ENCODE assay signal across 8 cellular contexts in genomic region chr10:101781984-101782810, GRCh38. TPM values are rescaled to one million over a fixed set of nuclear protein-coding genes. Genes with fewer than 3 reads are reported as not detected.
DNase-seq lines count a peak whose midpoint lies in the region; ATAC-seq and TF ChIP-seq lines count a peak whose summit lies in the region.

No MANE protein-coding gene starts in this region.

- TF ChIP-seq CTCF in foreskin fibroblast (IDR thresholded peaks at IDR 0.05; ENCODE audit: low read depth, low read length): no peak

- peak overlapping the region; percentile 69 for H2AFZ ChIP-seq in GM23248

- in situ Hi-C loops in GM23248 (cut with MboI): loop anchor here (10.0 kb wide), 1 partner anchor 177 kb away; no protein-coding TSS in a partner anchor

- H3K27ac Mint-ChIP-seq in T-helper 17 cell: peak overlapping the region; percentile 99

- peaks cover 53% of the 10 kb centered on the region for H3K4me1 Mint-ChIP-seq in T-helper 17 cell

- no peaks in the 10 kb centered on the region for H3K9me2 ChIP-seq in GM23248 (ENCODE audit: insufficient read depth)

- ATAC-seq in T-helper 17 cell (no peak), HG03135 (IDR thresholded peaks at IDR 0.05; ENCODE audit: unreplicated experiment) (no peak), GM21526 (IDR thresholded peaks at IDR 0.05; ENCODE audit: low FRiP score, unreplicated experiment) (no peak)

- H3K4me1 ChIP-seq in GM23248 (ENCODE audit: insufficient read depth) (peaks cover 8% of the 10 kb centered on the region; the same call in 1 of the 2 replicates), skeletal muscle satellite cell (ENCODE audit: control insufficient read depth, insufficient read depth, low read length) (peaks cover 41% of the 10 kb centered on the region)

- no peak overlapping the region for H3K27ac ChIP-seq in GM23248

- H3K36me3 Mint-ChIP-seq in T-helper 17 cell (ENCODE audit: low read depth): peaks cover 6% of the 10 kb centered on the region

- H3K4me3 Mint-ChIP-seq in T-helper 17 cell: peak overlapping the region; percentile 99

- peaks cover 45% of the 10 kb centered on the region for H3F3A ChIP-seq in GM23248 (ENCODE audit: insufficient read depth)

- H3K9ac ChIP-seq in GM23248 (peak overlapping the region; percentile 83), skeletal muscle satellite cell (ENCODE audit: low read depth, low read length) (peak overlapping the region; percentile 93)

- peak overlapping the region; percentile 91 for H3K4me3 ChIP-seq in GM23248
- H3K4me3 ChIP-seq in foreskin fibroblast (ENCODE audit: low read depth in 1 of 2, low read length in 2 of 2): peak overlapping the region; percentile 78 to 88
- peak overlapping the region; percentile 87 for H3K4me3 ChIP-seq in skeletal muscle satellite cell (ENCODE audit: low read length)

- H3K36me3 ChIP-seq in GM23248 (ENCODE audit: low read depth): peaks cover 27% of the 10 kb centered on the region
- H3K36me3 ChIP-seq in skeletal muscle satellite cell (ENCODE audit: insufficient read depth, low read length): peaks cover 34% of the 10 kb centered on the region

- peaks cover 25% of the 10 kb centered on the region; the same call in 1 of the 2 replicates for H3K79me2 ChIP-seq in GM23248 (ENCODE audit: insufficient read depth)

- H3K27me3 ChIP-seq in GM23248 (replicated peaks; ENCODE audit: insufficient read depth): no peaks in the 10 kb centered on the region
- no peaks in the 10 kb centered on the region for H3K27me3 ChIP-seq in skeletal muscle satellite cell (ENCODE audit: control insufficient read depth, insufficient read depth, low read length)

- H3K9me3 ChIP-seq in GM23248 (ENCODE audit: low read depth): no peaks in the 10 kb centered on the region
- no peaks in the 10 kb centered on the region for H3K9me3 ChIP-seq in T-helper 17 cell (ENCODE audit: control insufficient read depth, low read length, poor library complexity, severe bottlenecking)
- H3K9me3 ChIP-seq in skeletal muscle satellite cell (replicated peaks; ENCODE audit: low read length): no peaks in the 10 kb centered on the region

- H4K20me1 ChIP-seq in GM23248 (ENCODE audit: insufficient read depth): no peaks in the 10 kb centered on the region

- H3K4me2 ChIP-seq in GM23248 (ENCODE audit: unreplicated experiment) (peak overlapping the region; percentile 97), skeletal muscle satellite cell (ENCODE audit: low read length) (peak overlapping the region; percentile 91)

- peaks cover 22% of the 10 kb centered on the region for H3K27me3 Mint-ChIP-seq in T-helper 17 cell

- 48 to 50% methylated on average over 16 to 17 of the region's 17 CpGs for WGBS in GM23248 (ENCODE audit: low coverage in 1 of 2, low lambda C conversion rate in 2 of 2, missing lambda C conversion rate in 2 of 2), 2 experiments

- DNase-seq in GM23248 (no peak), T-helper 17 cell (no peak), foreskin fibroblast (no peak), amygdala (lab: John Stamatoyannopoulos, UW) (no peak), GM19240 (ENCODE audit: insufficient read length, low spot score) (no peak)

RNA-seq across cellular contexts. Expression of gene NPM3, which starts 1.0 kb away (rescaled TPM):
- total RNA-seq in GM23248 (2014; rRNA removed; shearing (Covaris generic)): 62.0 and 69.6 TPM in 2 replicates
- polyA plus RNA-seq in GM23248 (2016; fragmentation: Nextera tagmentation; extraction: Ambion mirVana): 2.9 and 4.1 TPM in 2 replicates
- 10 to 100 TPM; 13.1 to 13.8 TPM for total RNA-seq in T-helper 17 cell
- 202 and 204 TPM in 2 replicates for total RNA-seq in skeletal muscle satellite cell (2012; rRNA removed)

RNA-seq across cellular contexts. Expression of gene FGF8, which starts 6.3 kb away (rescaled TPM):
- 4.4 TPM in 1 of 2 replicates, not detected in the other for total RNA-seq in GM23248 (2014; rRNA removed; shearing (Covaris generic))
- polyA plus RNA-seq in GM23248 (2016; fragmentation: Nextera tagmentation; extraction: Ambion mirVana): not detected in 2 replicates
- not detected for total RNA-seq in T-helper 17 cell
- 0.44 and 0.51 TPM in 2 replicates for total RNA-seq in skeletal muscle satellite cell (2012; rRNA removed)

RNA-seq across cellular contexts. Expression of gene OGA, which starts 36.0 kb away (rescaled TPM):
- total RNA-seq in GM23248 (2014; rRNA removed; shearing (Covaris generic)): 73.6 and 78.0 TPM in 2 replicates
- polyA plus RNA-seq in GM23248 (2016; fragmentation: Nextera tagmentation; extraction: Ambion mirVana): 35.2 and 42.5 TPM in 2 replicates
- 100 to 1,000 TPM; 411 to 421 TPM for total RNA-seq in T-helper 17 cell
- total RNA-seq in skeletal muscle satellite cell (2012; rRNA removed): 79.7 and 86.2 TPM in 2 replicates
